20 cellular contexts compared by ENCODE assay signal in the genomic region with DNA sequence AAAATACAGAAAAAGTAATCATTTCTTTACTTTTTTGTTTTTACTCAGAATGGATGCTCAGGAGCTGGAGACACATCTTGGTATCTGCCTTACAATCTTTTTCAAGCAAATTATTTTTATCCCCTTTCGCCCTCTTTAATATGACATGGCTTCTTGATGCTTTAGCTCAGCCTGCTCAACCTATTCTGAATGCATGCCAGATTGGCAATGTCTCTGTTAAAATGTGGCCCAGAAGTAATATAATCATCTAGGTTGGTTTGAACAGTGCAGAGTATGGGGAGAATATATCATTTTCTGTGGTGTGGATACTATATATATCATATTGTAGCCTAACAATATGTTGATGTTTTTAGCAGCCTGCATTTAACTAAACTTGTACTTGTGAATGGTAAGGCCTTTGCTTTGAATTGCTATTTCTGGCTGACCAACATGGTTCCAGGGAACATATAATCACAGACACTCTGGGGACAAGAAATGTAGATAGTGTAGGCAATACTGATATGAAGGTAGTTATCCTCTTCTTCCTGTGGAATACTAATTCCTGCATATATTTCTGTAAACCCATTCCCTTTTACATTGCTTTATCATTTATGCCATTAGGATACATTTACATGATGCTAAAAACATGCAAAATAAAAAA.
"Had no signal": no experiment of that assay in that cellular context is flagged by ENCODE, and none has a peak within 500 bp of the region (broad histone marks: within the 10 kb centered on the region; RNA-seq: fewer than 3 reads in every experiment).

No MANE protein-coding gene starts in this region.

- H3K27ac ChIP-seq: adrenal gland had no signal

- DNase-seq: activated CD4-positive, alpha-beta T cell treated with anti-CD3 and anti-CD28 coated beads for 48 hours; activated CD4-positive, alpha-beta T cell treated with anti-CD3 and anti-CD28 coated beads, Interleukin-2, amount 50 U/mL, for 4 hours; activated CD4-positive, CD25-positive, alpha-beta regulatory T cell treated with anti-CD3 and anti-CD28 coated beads, Interleukin-2, amount 50 U/mL, for 72 hours; activated CD8-positive, alpha-beta memory T cell treated with anti-CD3 and anti-CD28 coated beads, Interleukin-2, amount 50 U/mL, for 48 hours; activated CD8-positive, alpha-beta T cell treated with anti-CD3 and anti-CD28 coated beads, Interleukin-2, amount 10 ng/mL, durations not matched to agents 7 days and 5 days; activated naive CD4-positive, alpha-beta T cell treated with anti-CD3 and anti-CD28 coated beads, Interleukin-2, amount 50 U/mL, for 16 hours; activated naive CD8-positive, alpha-beta T cell treated with anti-CD3 and anti-CD28 coated beads, Interleukin-2, amount 10 ng/mL, durations not matched to agents 7 days and 5 days; activated T-cell treated with anti-CD3 and anti-CD28 coated beads, Interleukin-2, amount 50 U/mL, for 1 hour; adrenal gland; anterior cingulate cortex; Kasumi-1; KBM-7; NCI-H1092; NCI-H1930; NCI-H2171; NCI-H345; NCI-H510A treated with DMSO at 0.1 percent for 48 hours; SK-N-SH; T-helper 1 cell had no signal

- H3K36me3 ChIP-seq: adrenal gland had no signal

- H3K9ac ChIP-seq: SK-N-SH had no signal

- H3K4me2 ChIP-seq: SK-N-SH had no signal

- H3K9me2 ChIP-seq: SK-N-SH had no signal

- H3K27me3 ChIP-seq: adrenal gland had no signal

- H3K4me3 ChIP-seq: adrenal gland had no signal

- H3K9me3 ChIP-seq: adrenal gland, SK-N-SH had no signal

- ATAC-seq: activated CD8-positive, alpha-beta T cell treated with anti-CD3 and anti-CD28 coated beads, Interleukin-2, amount 10 ng/mL, durations not matched to agents 7 days and 5 days; WTC11 had no signal
